Comparison of ENCODE assay signal across 9 cellular contexts in the genomic region with DNA sequence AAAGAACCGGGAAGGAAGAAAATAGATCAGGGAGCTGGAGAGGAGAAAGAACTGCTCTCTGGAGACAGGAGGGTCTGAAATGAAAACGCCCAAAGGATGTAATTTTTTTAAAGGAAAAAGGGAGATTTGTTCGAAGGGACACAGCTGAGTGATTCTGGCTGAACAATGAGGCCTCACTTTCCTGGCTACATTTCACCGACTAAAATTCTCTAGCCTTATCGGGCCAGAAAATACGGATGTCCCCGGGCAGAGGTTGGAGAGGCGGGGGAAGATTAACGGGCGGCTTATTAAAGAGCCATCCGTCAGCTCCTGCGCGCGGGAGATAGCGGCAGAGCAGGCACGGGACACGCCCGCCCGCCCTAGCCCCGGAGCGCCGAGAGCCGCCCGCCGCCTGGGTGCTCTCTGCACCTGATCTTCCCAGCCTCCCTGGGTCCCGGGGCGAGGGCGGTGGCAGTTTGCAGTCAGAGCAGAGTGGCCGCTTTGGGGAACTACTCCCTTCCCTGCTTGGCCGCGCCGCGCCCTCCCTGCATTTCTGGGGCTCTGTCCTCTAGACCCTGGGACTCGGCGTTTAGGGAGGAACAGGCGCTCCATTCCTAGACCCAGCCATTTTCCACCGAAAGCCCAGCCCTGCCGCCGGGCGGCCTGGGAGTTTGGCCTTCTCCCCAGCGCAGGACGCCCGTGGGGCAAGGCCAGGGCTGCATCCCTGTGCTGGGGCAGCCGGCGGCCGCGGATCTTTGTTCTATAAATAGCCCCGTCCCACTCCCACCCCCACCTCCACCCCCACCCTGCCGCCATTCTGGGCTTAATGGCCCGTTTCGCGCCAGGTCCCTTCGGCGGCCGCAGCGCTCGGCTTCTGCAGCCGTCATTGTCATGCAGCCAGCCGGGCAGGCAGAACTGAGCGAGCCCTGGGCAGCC. TPM values are rescaled to one million over a fixed set of nuclear protein-coding genes. Genes with fewer than 3 reads are reported as not detected.
DNase-seq lines count a peak whose midpoint lies in the region; ATAC-seq and TF ChIP-seq lines count a peak whose summit lies in the region.
"Had no signal": no experiment of that assay in that cellular context is flagged by ENCODE, and none has a peak within 500 bp of the region (broad histone marks: within the 10 kb centered on the region; RNA-seq: fewer than 3 reads in every experiment).

No MANE protein-coding gene starts in this region.

- H3K27ac Mint-ChIP-seq in GM23338 = no peak overlapping the region

- intact Hi-C loops in sigmoid colon (cut with DNase I) = no loop called here

- WGBS in hepatocyte (ENCODE audit: low lambda C conversion rate, missing lambda C conversion rate) = 7% methylated on average over 58 of the region's 60 CpGs
- 5 to 13% methylated on average over 60 of the region's 60 CpGs for WGBS in sigmoid colon, 2 donors

- H3K9me2 ChIP-seq in GM23338 (ENCODE audit: insufficient read depth) (no peaks in the 10 kb centered on the region), hepatocyte (replicated peaks; ENCODE audit: insufficient read depth) (no peaks in the 10 kb centered on the region)

- H3K27me3 ChIP-seq in GM23338 (ENCODE audit: insufficient read depth) (peaks cover 97% of the 10 kb centered on the region), hepatocyte (peaks cover 95% of the 10 kb centered on the region), sigmoid colon (peaks cover 52 to 93% (median 63%) of the 10 kb centered on the region in 3 donors)

- H3K27ac ChIP-seq in GM23338 (ENCODE audit: low read depth) (no peak overlapping the region), hepatocyte (no peak overlapping the region), sigmoid colon (no peak overlapping the region)

- H3K4me2 ChIP-seq in GM23338 (peak overlapping the region; percentile 97), hepatocyte (peak overlapping the region; percentile 82)

- H3K9me3 ChIP-seq in hepatocyte (ENCODE audit: low read depth) = no peaks in the 10 kb centered on the region
- no peaks in the 10 kb centered on the region for H3K9me3 ChIP-seq in sigmoid colon

- TF ChIP-seq CTCF in GM23338 (conservative IDR thresholded peaks at IDR 0.05; ENCODE audit: low read depth in 2 of 2) (no peak), hepatocyte (IDR thresholded peaks at IDR 0.05; ENCODE audit: poor library complexity) (no peak), sigmoid colon (IDR thresholded peaks at IDR 0.05) (no peak)

- H3K4me1 Mint-ChIP-seq in GM23338 = peaks cover 44% of the 10 kb centered on the region
- peaks cover 36% of the 10 kb centered on the region for H3K4me1 Mint-ChIP-seq in activated T-cell treated with anti-CD3 and anti-CD28 coated beads, Interleukin-2, amount 50 U/mL, for 4 hours (ENCODE audit: low read depth)

- no peaks in the 10 kb centered on the region for H3K79me2 ChIP-seq in GM23338 (replicated peaks; ENCODE audit: insufficient read depth)
- H3K79me2 ChIP-seq in hepatocyte = no peaks in the 10 kb centered on the region

- peaks cover 3% of the 10 kb centered on the region; the same call in 2 of the 3 replicates for H3K9me3 Mint-ChIP-seq in GM23338
- no peaks in the 10 kb centered on the region for H3K9me3 Mint-ChIP-seq in activated T-cell treated with anti-CD3 and anti-CD28 coated beads, Interleukin-2, amount 50 U/mL, for 4 hours

- no peak for TF ChIP-seq EP300 in sigmoid colon (IDR thresholded peaks at IDR 0.05)

- no peaks in the 10 kb centered on the region; the same call in 2 of the 3 replicates for H3K36me3 Mint-ChIP-seq in GM23338 (ENCODE audit: low read depth)
- H3K36me3 Mint-ChIP-seq in activated T-cell treated with anti-CD3 and anti-CD28 coated beads, Interleukin-2, amount 50 U/mL, for 4 hours (ENCODE audit: insufficient read depth) = peaks cover 1% of the 10 kb centered on the region

- H4K20me1 ChIP-seq in GM23338 (replicated peaks; ENCODE audit: insufficient read depth) (peaks cover 10% of the 10 kb centered on the region; the same call in 1 of the 2 replicates), hepatocyte (ENCODE audit: insufficient read depth, poor library complexity, severe bottlenecking) (no peaks in the 10 kb centered on the region)

- peak overlapping the region; percentile 77 for H3K4me3 Mint-ChIP-seq in GM23338
- H3K4me3 Mint-ChIP-seq in activated T-cell treated with anti-CD3 and anti-CD28 coated beads, Interleukin-2, amount 50 U/mL, for 4 hours = peak overlapping the region; percentile 53

- H3K36me3 ChIP-seq in GM23338 (ENCODE audit: insufficient read depth) = no peaks in the 10 kb centered on the region
- H3K36me3 ChIP-seq in hepatocyte (replicated peaks; ENCODE audit: insufficient read depth, low read depth) = no peaks in the 10 kb centered on the region
- H3K36me3 ChIP-seq in sigmoid colon = no peaks in the 10 kb centered on the region

- H2AFZ ChIP-seq in GM23338 (peak overlapping the region; percentile 94), hepatocyte (no peak overlapping the region)

- H3K27me3 Mint-ChIP-seq in GM23338 (ENCODE audit: insufficient read depth, low read depth, poor library complexity) = peaks cover 91% of the 10 kb centered on the region
- H3K27me3 Mint-ChIP-seq in activated T-cell treated with anti-CD3 and anti-CD28 coated beads, Interleukin-2, amount 50 U/mL, for 4 hours (ENCODE audit: low read depth) = peaks cover 81% of the 10 kb centered on the region

- DNase-seq in GM23338 (ENCODE audit: low spot score) (peak; percentile 71), hepatocyte (ENCODE audit: low spot score) (no peak), sigmoid colon (no peak), GOT3 (lab: John Stamatoyannopoulos, UW) (no peak), DMS153 (lab: John Stamatoyannopoulos, UW) (no peak), occipital lobe (lab: John Stamatoyannopoulos, UW) (no peak)
- no peak for DNase-seq in activated T-cell treated with anti-CD3 and anti-CD28 coated beads, Interleukin-2, amount 50 U/mL, for 4 hours
- DNase-seq: NCI-H2029 had no signal

- no peak for TF ChIP-seq POLR2A in sigmoid colon (IDR thresholded peaks at IDR 0.05)

- peaks cover 51% of the 10 kb centered on the region for H3K4me1 ChIP-seq in GM23338 (ENCODE audit: insufficient read depth)
- H3K4me1 ChIP-seq in hepatocyte (ENCODE audit: insufficient read depth) = peaks cover 32% of the 10 kb centered on the region
- peaks cover 0 to 55% (median 52%) of the 10 kb centered on the region in 4 donors for H3K4me1 ChIP-seq in sigmoid colon

- H3K4me3 ChIP-seq in GM23338 (peak overlapping the region; percentile 63), hepatocyte (no peak overlapping the region), sigmoid colon (peak overlapping the region in 3 of 4 donors; percentile 29 to 48 (median 46))

- peaks cover 21% of the 10 kb centered on the region for H3F3A ChIP-seq in GM23338 (replicated peaks; ENCODE audit: low read depth)

- ATAC-seq in GM23338 (peak; percentile 47), HG03196 (IDR thresholded peaks at IDR 0.05; ENCODE audit: unreplicated experiment) (no peak)
- ATAC-seq in activated T-cell treated with anti-CD3 and anti-CD28 coated beads, Interleukin-2, amount 50 U/mL, for 4 hours = peak; percentile 35 to 36

TF ChIP-seq in GM23338, 12 proteins besides CTCF, POLR2A, EP300 and RAD21 (continues in another document):
- TF ChIP-seq EZH2 (IDR thresholded peaks at IDR 0.05; ENCODE audit: low read depth, unreplicated experiment) (peak; percentile 54), NANOG (IDR thresholded peaks at IDR 0.05; ENCODE audit: borderline replicate concordance) (no peak), ZNF114 (CRISPR knock-in tag; IDR thresholded peaks at IDR 0.05) (no peak), JUNB (IDR thresholded peaks at IDR 0.05; ENCODE audit: unreplicated experiment) (no peak), EZH2phosphoT487 (IDR thresholded peaks at IDR 0.05; ENCODE audit: unreplicated experiment) (peak; percentile 69), ZNF331 (CRISPR knock-in tag; IDR thresholded peaks at IDR 0.05; ENCODE audit: low read depth) (no peak), REST (IDR thresholded peaks at IDR 0.05; ENCODE audit: unreplicated experiment) (no peak)

RNA-seq across cellular contexts. Expression of gene GAD1, which starts 6.5 kb away (rescaled TPM):
- 0.17 and 0.47 TPM in 2 replicates for total RNA-seq in GM23338 (2014; rRNA removed; shearing (Covaris generic))
- polyA plus RNA-seq in GM23338 (2016; fragmentation: Nextera tagmentation; extraction: Ambion mirVana) (0.34 TPM in 1 of 2 replicates, not detected in the other), hepatocyte (1.1 TPM in 1 of 2 replicates, not detected in the other), sigmoid colon (under 1 TPM in 1 of 3 donors, not detected in 2; 0.13 TPM)
- 1 to 10 TPM; 1.6 to 2.6 (median 2.5) TPM for total RNA-seq in activated T-cell treated with anti-CD3 and anti-CD28 coated beads, Interleukin-2, amount 50 U/mL, for 4 hours
- total RNA-seq in hepatocyte (0.08 and 0.50 TPM in 2 replicates), sigmoid colon (under 1 TPM in 1 of 4 donors, not detected in 3; 0.41 TPM), occipital lobe (58.2 TPM)

RNA-seq across cellular contexts. Expression of gene ERICH2, which starts 53.0 kb away (rescaled TPM):
- total RNA-seq in GM23338 (2014; rRNA removed; shearing (Covaris generic)) = 2.1 TPM in 1 of 2 replicates, not detected in the other
- polyA plus RNA-seq in GM23338 (2016; fragmentation: Nextera tagmentation; extraction: Ambion mirVana) (3.2 and 3.5 TPM in 2 replicates), hepatocyte (1.9 and 3.1 TPM in 2 replicates), sigmoid colon (not detected)
- not detected for total RNA-seq in activated T-cell treated with anti-CD3 and anti-CD28 coated beads, Interleukin-2, amount 50 U/mL, for 4 hours
- total RNA-seq in hepatocyte (0.52 TPM in 1 of 2 replicates, not detected in the other), sigmoid colon (not detected), occipital lobe (not detected)

Comparison
In these comparisons a context has a peak if more than half of its experiments do, and no peak if none do; other contexts are left out.
1. RNA of gene GAD1, which starts 6.5 kb away (total RNA-seq): 58.2 TPM in occipital lobe (single experiment); 1.6 to 2.6 TPM in activated T-cell treated with anti-CD3 and anti-CD28 coated beads, Interleukin-2, amount 50 U/mL, for 4 hours, 0.08 to 0.50 TPM in hepatocyte, 0.41 TPM in sigmoid colon and 0.17 to 0.47 TPM in GM23338; every median in the first group is over 10 times any median in the second.